Comparison of ENCODE assay signal across 17 cellular contexts in the genomic region with DNA sequence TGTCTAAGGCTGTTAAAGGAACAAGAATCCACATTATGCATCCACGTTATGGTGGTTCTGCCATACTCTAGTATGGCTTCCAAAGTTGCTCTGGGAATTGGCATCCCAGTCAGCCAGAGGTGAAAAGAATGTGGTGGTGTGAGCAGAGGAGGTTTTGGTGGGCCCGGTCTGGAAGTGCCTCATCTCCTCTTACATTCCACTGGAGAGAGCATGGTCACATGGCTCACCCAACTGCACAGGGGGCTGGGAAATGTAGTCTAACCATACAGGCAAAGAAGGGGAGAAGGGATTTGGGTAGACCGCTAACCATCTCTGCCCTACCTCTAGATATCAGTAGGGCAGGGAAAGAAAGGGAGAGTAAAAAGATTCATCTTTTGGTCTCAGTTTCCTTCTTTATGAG. TPM values are rescaled to one million over a fixed set of nuclear protein-coding genes. Genes with fewer than 3 reads are reported as not detected.
DNase-seq lines count a peak whose midpoint lies in the region; ATAC-seq and TF ChIP-seq lines count a peak whose summit lies in the region.
"Had no signal": no experiment of that assay in that cellular context is flagged by ENCODE, and none has a peak within 500 bp of the region (broad histone marks: within the 10 kb centered on the region; RNA-seq: fewer than 3 reads in every experiment).

No MANE protein-coding gene starts in this region.

- no peak overlapping the region for H3K27ac Mint-ChIP-seq in GM23338

- H3K27ac ChIP-seq in C4-2B (peak overlapping the region; percentile 18; the same call in 1 of the 2 replicates), GM23338 (ENCODE audit: low read depth) (no peak overlapping the region), VCaP (peak overlapping the region; percentile 54; the same call in 1 of the 2 replicates), iPS-20b (ENCODE audit: low read length) (no peak overlapping the region)
- H3K27ac ChIP-seq: RWPE1, SJCRH30 had no signal

- H3K4me2 ChIP-seq in GM23338: 0 out of 2 replicates have a peak overlapping the region, but pooled peaks have one; percentile 35

- DNase-seq in GM23338 (ENCODE audit: low spot score): peak; percentile 38
- DNase-seq in NCI-H510A (lab: John Stamatoyannopoulos, UW): no peak
- no peak for DNase-seq in medulla oblongata (ENCODE audit: extremely low spot score)
- DNase-seq: C1 segment of cervical spinal cord, GDM1, GOT3, NCI-H1417 treated with DMSO at 0.1 percent for 48 hours, NCI-H187 treated with DMSO at 0.1 percent for 48 hours, NCI-H2227 treated with DMSO at 0.1 percent for 48 hours, NCI-H524 treated with DMSO at 0.1 percent for 48 hours, SJCRH30 had no signal

- H3K4me1 Mint-ChIP-seq in GM23338: peaks cover 41% of the 10 kb centered on the region

- no peaks in the 10 kb centered on the region for H3K79me2 ChIP-seq in GM23338 (replicated peaks; ENCODE audit: insufficient read depth)

- no peak overlapping the region for H2AFZ ChIP-seq in GM23338

- ATAC-seq in GM23338 (peak; percentile 5; the same call in 2 of the 3 replicates), GM19023 (IDR thresholded peaks at IDR 0.05; ENCODE audit: unreplicated experiment) (no peak), esophagus mucosa (no peak)

- no peaks in the 10 kb centered on the region; the same call in 2 of the 3 replicates for H3K36me3 Mint-ChIP-seq in GM23338 (ENCODE audit: low read depth)

- H3K9me3 Mint-ChIP-seq in GM23338: no peaks in the 10 kb centered on the region; the same call in 2 of the 3 replicates

- no peaks in the 10 kb centered on the region for H3F3A ChIP-seq in GM23338 (replicated peaks; ENCODE audit: low read depth)

- no peak overlapping the region for H3K9ac ChIP-seq in iPS-20b (ENCODE audit: low read depth, low read length)

- H3K4me1 ChIP-seq in GM23338 (ENCODE audit: insufficient read depth): peaks cover 22% of the 10 kb centered on the region
- peaks cover 20% of the 10 kb centered on the region for H3K4me1 ChIP-seq in iPS-20b (ENCODE audit: insufficient read depth, low read length)

- peaks cover 42% of the 10 kb centered on the region for H3K27me3 ChIP-seq in GM23338 (ENCODE audit: insufficient read depth)
- H3K27me3 ChIP-seq in iPS-20b (ENCODE audit: insufficient read depth, low read length): peaks cover 46% of the 10 kb centered on the region
- H3K27me3 ChIP-seq: SJCRH30 had no signal

- H3K4me3 ChIP-seq in GM23338: no peak overlapping the region; the same call in 1 of the 2 replicates
- peak overlapping the region; percentile 15; the same call in 1 of the 2 replicates for H3K4me3 ChIP-seq in iPS-20b (ENCODE audit: low read length)
- H3K4me3 ChIP-seq: SJCRH30 had no signal

- H3K36me3 ChIP-seq in GM23338 (ENCODE audit: insufficient read depth) (no peaks in the 10 kb centered on the region; the same call in 1 of the 2 replicates), iPS-20b (ENCODE audit: insufficient read depth, low read depth, low read length) (no peaks in the 10 kb centered on the region)
- H3K36me3 ChIP-seq: SJCRH30 had no signal

- no peaks in the 10 kb centered on the region for H3K9me3 ChIP-seq in iPS-20b (ENCODE audit: insufficient read depth, low read depth, low read length)
- H3K9me3 ChIP-seq: SJCRH30 had no signal

- no peak overlapping the region for H3K4me3 Mint-ChIP-seq in GM23338

- H3K9me2 ChIP-seq in GM23338 (ENCODE audit: insufficient read depth): no peaks in the 10 kb centered on the region

- H4K20me1 ChIP-seq in GM23338 (replicated peaks; ENCODE audit: insufficient read depth): no peaks in the 10 kb centered on the region

- TF ChIP-seq CTCF in C4-2B (conservative IDR thresholded peaks at IDR 0.05) (no peak), GM23338 (conservative IDR thresholded peaks at IDR 0.05; ENCODE audit: low read depth in 2 of 2) (no peak), VCaP (conservative IDR thresholded peaks at IDR 0.05) (no peak)

- H3K27me3 Mint-ChIP-seq in GM23338 (ENCODE audit: insufficient read depth, low read depth, poor library complexity): peaks cover 48% of the 10 kb centered on the region

TF ChIP-seq in GM23338, 12 proteins besides CTCF, POLR2A, EP300 and RAD21:
- TF ChIP-seq, protein P1, sequence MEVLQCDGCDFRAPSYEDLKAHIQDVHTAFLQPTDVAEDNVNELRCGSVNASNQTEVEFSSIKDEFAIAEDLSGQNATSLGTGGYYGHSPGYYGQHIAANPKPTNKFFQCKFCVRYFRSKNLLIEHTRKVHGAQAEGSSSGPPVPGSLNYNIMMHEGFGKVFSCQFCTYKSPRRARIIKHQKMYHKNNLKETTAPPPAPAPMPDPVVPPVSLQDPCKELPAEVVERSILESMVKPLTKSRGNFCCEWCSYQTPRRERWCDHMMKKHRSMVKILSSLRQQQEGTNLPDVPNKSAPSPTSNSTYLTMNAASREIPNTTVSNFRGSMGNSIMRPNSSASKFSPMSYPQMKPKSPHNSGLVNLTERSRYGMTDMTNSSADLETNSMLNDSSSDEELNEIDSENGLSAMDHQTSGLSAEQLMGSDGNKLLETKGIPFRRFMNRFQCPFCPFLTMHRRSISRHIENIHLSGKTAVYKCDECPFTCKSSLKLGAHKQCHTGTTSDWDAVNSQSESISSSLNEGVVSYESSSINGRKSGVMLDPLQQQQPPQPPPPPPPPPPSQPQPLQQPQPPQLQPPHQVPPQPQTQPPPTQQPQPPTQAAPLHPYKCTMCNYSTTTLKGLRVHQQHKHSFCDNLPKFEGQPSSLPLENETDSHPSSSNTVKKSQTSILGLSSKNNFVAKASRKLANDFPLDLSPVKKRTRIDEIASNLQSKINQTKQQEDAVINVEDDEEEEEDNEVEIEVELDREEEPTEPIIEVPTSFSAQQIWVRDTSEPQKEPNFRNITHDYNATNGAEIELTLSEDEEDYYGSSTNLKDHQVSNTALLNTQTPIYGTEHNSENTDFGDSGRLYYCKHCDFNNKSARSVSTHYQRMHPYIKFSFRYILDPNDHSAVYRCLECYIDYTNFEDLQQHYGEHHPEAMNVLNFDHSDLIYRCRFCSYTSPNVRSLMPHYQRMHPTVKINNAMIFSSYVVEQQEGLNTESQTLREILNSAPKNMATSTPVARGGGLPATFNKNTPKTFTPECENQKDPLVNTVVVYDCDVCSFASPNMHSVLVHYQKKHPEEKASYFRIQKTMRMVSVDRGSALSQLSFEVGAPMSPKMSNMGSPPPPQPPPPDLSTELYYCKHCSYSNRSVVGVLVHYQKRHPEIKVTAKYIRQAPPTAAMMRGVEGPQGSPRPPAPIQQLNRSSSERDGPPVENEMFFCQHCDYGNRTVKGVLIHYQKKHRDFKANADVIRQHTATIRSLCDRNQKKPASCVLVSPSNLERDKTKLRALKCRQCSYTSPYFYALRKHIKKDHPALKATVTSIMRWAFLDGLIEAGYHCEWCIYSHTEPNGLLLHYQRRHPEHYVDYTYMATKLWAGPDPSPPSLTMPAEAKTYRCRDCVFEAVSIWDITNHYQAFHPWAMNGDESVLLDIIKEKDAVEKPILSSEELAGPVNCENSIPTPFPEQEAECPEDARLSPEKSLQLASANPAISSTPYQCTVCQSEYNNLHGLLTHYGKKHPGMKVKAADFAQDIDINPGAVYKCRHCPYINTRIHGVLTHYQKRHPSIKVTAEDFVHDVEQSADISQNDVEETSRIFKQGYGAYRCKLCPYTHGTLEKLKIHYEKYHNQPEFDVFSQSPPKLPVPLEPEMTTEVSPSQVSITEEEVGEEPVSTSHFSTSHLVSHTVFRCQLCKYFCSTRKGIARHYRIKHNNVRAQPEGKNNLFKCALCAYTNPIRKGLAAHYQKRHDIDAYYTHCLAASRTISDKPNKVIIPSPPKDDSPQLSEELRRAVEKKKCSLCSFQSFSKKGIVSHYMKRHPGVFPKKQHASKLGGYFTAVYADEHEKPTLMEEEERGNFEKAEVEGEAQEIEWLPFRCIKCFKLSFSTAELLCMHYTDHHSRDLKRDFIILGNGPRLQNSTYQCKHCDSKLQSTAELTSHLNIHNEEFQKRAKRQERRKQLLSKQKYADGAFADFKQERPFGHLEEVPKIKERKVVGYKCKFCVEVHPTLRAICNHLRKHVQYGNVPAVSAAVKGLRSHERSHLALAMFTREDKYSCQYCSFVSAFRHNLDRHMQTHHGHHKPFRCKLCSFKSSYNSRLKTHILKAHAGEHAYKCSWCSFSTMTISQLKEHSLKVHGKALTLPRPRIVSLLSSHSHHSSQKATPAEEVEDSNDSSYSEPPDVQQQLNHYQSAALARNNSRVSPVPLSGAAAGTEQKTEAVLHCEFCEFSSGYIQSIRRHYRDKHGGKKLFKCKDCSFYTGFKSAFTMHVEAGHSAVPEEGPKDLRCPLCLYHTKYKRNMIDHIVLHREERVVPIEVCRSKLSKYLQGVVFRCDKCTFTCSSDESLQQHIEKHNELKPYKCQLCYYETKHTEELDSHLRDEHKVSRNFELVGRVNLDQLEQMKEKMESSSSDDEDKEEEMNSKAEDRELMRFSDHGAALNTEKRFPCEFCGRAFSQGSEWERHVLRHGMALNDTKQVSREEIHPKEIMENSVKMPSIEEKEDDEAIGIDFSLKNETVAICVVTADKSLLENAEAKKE (CRISPR knock-in tag; IDR thresholded peaks at IDR 0.05): no peak

RNA-seq across cellular contexts. Expression of a gene that starts 3.2 kb away (rescaled TPM):
- 8.8 and 17.0 TPM in 2 replicates for total RNA-seq in GM23338 (2014; rRNA removed; shearing (Covaris generic))
- polyA plus RNA-seq in GM23338 (2016; fragmentation: Nextera tagmentation; extraction: Ambion mirVana): 1.8 and 1.9 TPM in 2 replicates
- total RNA-seq in esophagus mucosa: 13.0 TPM

Comparison
In these comparisons a context has a peak if more than half of its experiments do, and no peak if none do; other contexts are left out.
1. H3K27ac ChIP-seq: peak in C4-2B (single experiment) and VCaP (single experiment); none in GM23338 (single experiment) and iPS-20b (single experiment).